Comparison of ENCODE assay signal across 16 cellular contexts in the genomic region with DNA sequence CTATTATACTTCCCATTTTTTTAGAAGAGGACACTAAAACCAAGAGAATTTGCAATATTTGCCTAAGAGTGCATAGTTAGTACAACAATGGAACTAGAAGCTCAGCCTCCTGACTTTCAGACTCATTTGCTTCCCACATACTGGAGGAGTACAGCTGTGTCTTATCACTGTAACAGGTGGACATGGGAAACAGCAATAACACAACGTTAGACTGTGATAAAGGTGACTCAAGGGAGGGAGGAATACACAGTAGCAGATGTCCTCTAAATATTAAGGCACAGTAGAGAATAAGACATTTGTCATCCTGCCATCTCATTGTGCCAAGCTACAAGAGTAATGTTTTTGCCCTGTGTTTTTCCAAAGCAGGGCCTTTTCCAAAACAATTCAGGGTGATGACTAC.
"Had no signal": no experiment of that assay in that cellular context is flagged by ENCODE, and none has a peak within 500 bp of the region (broad histone marks: within the 10 kb centered on the region; RNA-seq: fewer than 3 reads in every experiment).

No MANE protein-coding gene starts in this region.

- H3K27me3 ChIP-seq: esophagus squamous epithelium, right lobe of liver had no signal

- H3K4me1 ChIP-seq: prostate gland, right lobe of liver had no signal

- H3K4me3 ChIP-seq: esophagus squamous epithelium, lung, prostate gland, right lobe of liver had no signal

- H3K9me3 ChIP-seq: esophagus squamous epithelium, prostate gland, right lobe of liver had no signal

- H3K27ac ChIP-seq: esophagus squamous epithelium, prostate gland, right lobe of liver, VCaP had no signal

- ATAC-seq: activated CD4-positive, alpha-beta T cell treated with anti-CD3 and anti-CD28 coated beads for 36 hours; naive thymus-derived CD8-positive, alpha-beta T cell; right lobe of liver had no signal

- H3K36me3 ChIP-seq: esophagus squamous epithelium, prostate gland, right lobe of liver had no signal

- DNase-seq: activated CD4-positive, alpha-beta memory T cell treated with anti-CD3 and anti-CD28 coated beads, Interleukin-2, amount 10 ng/mL, durations not matched to agents 7 days and 5 days; activated CD4-positive, alpha-beta T cell treated with anti-CD3 and anti-CD28 coated beads for 36 hours; activated gamma-delta T cell; activated T-cell treated with anti-CD3 and anti-CD28 coated beads, Interleukin-2, amount 50 U/mL, for 48 hours; esophagus squamous epithelium; foreskin fibroblast; head of caudate nucleus; naive thymus-derived CD8-positive, alpha-beta T cell; nucleus accumbens; right lobe of liver; stimulated activated CD4-positive, alpha-beta T cell treated with anti-CD3 and anti-CD28 coated beads, Interleukin-12 subunit alpha, Interleukin-12 subunit beta, amount 100 ng/mL, for 4 hours; stimulated activated naive CD4-positive, alpha-beta T cell; T-helper 1 cell had no signal
